1 cellular context compared by ENCODE assay signal in genomic region chr12:48349471-48349870, GRCh38.
TF ChIP-seq lines count a peak whose summit lies in the region.

No MANE protein-coding gene starts in this region.

TF ChIP-seq in GM23338, 12 proteins besides CTCF, POLR2A, EP300 and RAD21 (continued from another document):
- TF ChIP-seq ZNF462 (CRISPR knock-in tag; IDR thresholded peaks at IDR 0.05) (no peak), REST (IDR thresholded peaks at IDR 0.05; ENCODE audit: unreplicated experiment) (no peak), EZH2 (IDR thresholded peaks at IDR 0.05; ENCODE audit: low read depth, unreplicated experiment) (no peak), STAT1 (IDR thresholded peaks at IDR 0.05; ENCODE audit: unreplicated experiment) (no peak), POLR2AphosphoS5 (IDR thresholded peaks at IDR 0.05; ENCODE audit: low read depth) (no peak)
